ENCODE assay signal across 6 cellular contexts in genomic region chr6:169702640-169703246, GRCh38. TPM values are rescaled to one million over a fixed set of nuclear protein-coding genes. Genes with fewer than 3 reads are reported as not detected.
DNase-seq lines count a peak whose midpoint lies in the region; ATAC-seq and TF ChIP-seq lines count a peak whose summit lies in the region.

No MANE protein-coding gene starts in this region.

- no peak for TF ChIP-seq POLR2A in sigmoid colon (IDR thresholded peaks at IDR 0.05)

- peaks cover 4% of the 10 kb centered on the region for H4K20me1 ChIP-seq in GM23338 (replicated peaks; ENCODE audit: insufficient read depth)

- H3K36me3 Mint-ChIP-seq in CD4-positive, alpha-beta memory T cell, result peaks cover 0 to 31% of the 10 kb centered on the region in 2 donors
- H3K36me3 Mint-ChIP-seq in GM23338 (ENCODE audit: low read depth), result peaks cover 31% of the 10 kb centered on the region

- peaks cover 32 to 84% (median 53%) of the 10 kb centered on the region in 4 donors for H3K4me1 Mint-ChIP-seq in CD4-positive, alpha-beta memory T cell
- H3K4me1 Mint-ChIP-seq in GM23338, result peaks cover 27% of the 10 kb centered on the region

- H3K27me3 Mint-ChIP-seq in CD4-positive, alpha-beta memory T cell, result no peaks in the 10 kb centered on the region
- no peaks in the 10 kb centered on the region for H3K27me3 Mint-ChIP-seq in GM23338 (ENCODE audit: insufficient read depth, low read depth, poor library complexity)

- peak; percentile 39 for ATAC-seq in GM23338

- H3K27ac ChIP-seq in CD4-positive, alpha-beta memory T cell (ENCODE audit: low read depth, low read length), result peak overlapping the region; percentile 94
- H3K27ac ChIP-seq in GM23338 (ENCODE audit: low read depth) (peak overlapping the region; percentile 79), sigmoid colon (peak overlapping the region; percentile 92 to 98 (median 98))

- H3F3A ChIP-seq in GM23338 (replicated peaks; ENCODE audit: low read depth), result no peaks in the 10 kb centered on the region

- H3K4me2 ChIP-seq in GM23338, result peak overlapping the region; percentile 89

- TF ChIP-seq EP300 in sigmoid colon (IDR thresholded peaks at IDR 0.05), result no peak

- no peaks in the 10 kb centered on the region for H3K27me3 ChIP-seq in CD4-positive, alpha-beta memory T cell (ENCODE audit: insufficient read depth, low read length)
- H3K27me3 ChIP-seq in GM23338 (ENCODE audit: insufficient read depth), result no peaks in the 10 kb centered on the region
- no peaks in the 10 kb centered on the region for H3K27me3 ChIP-seq in sigmoid colon

- 2% methylated on average over 41 of the region's 41 CpGs for WGBS in sigmoid colon, 2 donors

- H3K36me3 ChIP-seq in CD4-positive, alpha-beta memory T cell (ENCODE audit: insufficient read depth, low read length), result no peaks in the 10 kb centered on the region
- no peaks in the 10 kb centered on the region for H3K36me3 ChIP-seq in GM23338 (ENCODE audit: insufficient read depth)
- peaks cover 0 to 24% (median 4%) of the 10 kb centered on the region in 4 donors for H3K36me3 ChIP-seq in sigmoid colon

- peaks cover 50% of the 10 kb centered on the region for H3K4me1 ChIP-seq in CD4-positive, alpha-beta memory T cell (ENCODE audit: insufficient read depth, low read length)
- H3K4me1 ChIP-seq in GM23338 (ENCODE audit: insufficient read depth), result peaks cover 17% of the 10 kb centered on the region
- H3K4me1 ChIP-seq in sigmoid colon, result peaks cover 0 to 54% (median 47%) of the 10 kb centered on the region in 4 donors

- POLR2A ChIA-PET in CD4-positive, alpha-beta memory T cell (lab: Charles Lee; ENCODE audit: partially characterized antibody), result interaction anchor here (1.3 to 6.7 kb wide), 6 partner anchors 17 to 881 kb away, joined by 5 to 279 read pairs (median 24); partner anchors contain the start of genes DYNLT2, ERMARD, PDCD2 and PHF10

- TF ChIP-seq CTCF in GM23338 (conservative IDR thresholded peaks at IDR 0.05; ENCODE audit: low read depth in 2 of 2) (no peak), sigmoid colon (IDR thresholded peaks at IDR 0.05) (no peak)

- H3K4me3 ChIP-seq in CD4-positive, alpha-beta memory T cell (ENCODE audit: low read length in 2 of 2), result peak overlapping the region; percentile 76 to 98
- H3K4me3 ChIP-seq in GM23338 (peak overlapping the region; percentile 92), sigmoid colon (peak overlapping the region; percentile 83 to 96 (median 94))

- no peaks in the 10 kb centered on the region for H3K9me3 ChIP-seq in CD4-positive, alpha-beta memory T cell (ENCODE audit: control insufficient read depth in 1 of 2, low read length in 2 of 2)
- no peaks in the 10 kb centered on the region for H3K9me3 ChIP-seq in sigmoid colon

- CTCF ChIA-PET in CD4-positive, alpha-beta memory T cell (lab: Charles Lee; ENCODE audit: partially characterized antibody), result interaction anchor here (3.1 kb wide), 1 partner anchor 20 kb away, joined by 15 read pairs; no protein-coding TSS in a partner anchor

- no peaks in the 10 kb centered on the region for H3K9me2 ChIP-seq in GM23338 (ENCODE audit: insufficient read depth)

- H3K79me2 ChIP-seq in GM23338 (replicated peaks; ENCODE audit: insufficient read depth), result peaks cover 61% of the 10 kb centered on the region

- peak overlapping the region; percentile 85 to 93 (median 90) for H3K4me3 Mint-ChIP-seq in CD4-positive, alpha-beta memory T cell
- H3K4me3 Mint-ChIP-seq in GM23338, result peak overlapping the region; percentile 90

- H3K27ac Mint-ChIP-seq in CD4-positive, alpha-beta memory T cell, result peak overlapping the region; percentile 91 to 97 (median 96)
- peak overlapping the region; percentile 90 for H3K27ac Mint-ChIP-seq in GM23338

- H2AFZ ChIP-seq in GM23338, result no peak overlapping the region; the same call in 1 of the 2 replicates

- peak in 4 of 5 donors; percentile 60 to 69 (median 61) for DNase-seq in CD4-positive, alpha-beta memory T cell
- DNase-seq in GM23338 (ENCODE audit: low spot score) (peak; percentile 44), RPMI7951 (ENCODE audit: low read depth) (peak; percentile 25), sigmoid colon (no peak), epidermal melanocyte (ENCODE audit: insufficient read length, low spot score) (no peak)
- peak; percentile 26 for DNase-seq in effector CD4-positive, alpha-beta T cell

- no peaks in the 10 kb centered on the region for H3K9me3 Mint-ChIP-seq in CD4-positive, alpha-beta memory T cell
- H3K9me3 Mint-ChIP-seq in GM23338, result no peaks in the 10 kb centered on the region; the same call in 2 of the 3 replicates

- intact Hi-C loops in CD4-positive, alpha-beta memory T cell (cut with micrococcal nuclease), result loop anchor here (1.0 to 10.0 kb wide), 6 partner anchors 21 to 882 kb away; partner anchors contain the start of genes DYNLT2, ERMARD, FAM120B and PDCD2
- intact Hi-C loops in sigmoid colon (cut with DNase I), result loop anchor here (2.0 to 10.0 kb wide), 3 partner anchors 20 to 748 kb away; partner anchors contain the start of genes DYNLT2 and ERMARD

TF ChIP-seq in GM23338, 12 proteins besides CTCF, POLR2A, EP300 and RAD21 (continues in another document):
- TF ChIP-seq ETS1 (IDR thresholded peaks at IDR 0.05) (no peak), JUNB (IDR thresholded peaks at IDR 0.05; ENCODE audit: unreplicated experiment) (no peak), ZNF331 (CRISPR knock-in tag; IDR thresholded peaks at IDR 0.05; ENCODE audit: low read depth) (no peak), NANOG (IDR thresholded peaks at IDR 0.05; ENCODE audit: borderline replicate concordance) (no peak), EZH2 (IDR thresholded peaks at IDR 0.05; ENCODE audit: low read depth, unreplicated experiment) (no peak), STAT1 (IDR thresholded peaks at IDR 0.05; ENCODE audit: unreplicated experiment) (no peak), EZH2phosphoT487 (IDR thresholded peaks at IDR 0.05; ENCODE audit: unreplicated experiment) (no peak), CREB1 (CRISPR knock-in tag; IDR thresholded peaks at IDR 0.05; ENCODE audit: low read depth) (no peak)

RNA-seq across cellular contexts. Expression of gene C6orf120, which starts 0.8 kb away (rescaled TPM):
- total RNA-seq in CD4-positive, alpha-beta memory T cell, result 10 to 100 TPM; 32.9 to 35.9 TPM
- 10 to 100 TPM in 1 of 2 donors, 1 to 10 TPM in 1; 8.3 to 11.0 TPM for polyA plus RNA-seq in CD4-positive, alpha-beta memory T cell
- 49.3 and 57.3 TPM in 2 replicates for total RNA-seq in GM23338 (2014; rRNA removed; shearing (Covaris generic))
- polyA plus RNA-seq in GM23338 (2016; fragmentation: Nextera tagmentation; extraction: Ambion mirVana), result 18.3 and 18.8 TPM in 2 replicates
- total RNA-seq in RPMI7951 (2014; rRNA removed; shearing (Covaris generic)), result 47.7 and 55.5 TPM in 2 replicates
- total RNA-seq in sigmoid colon, result 10 to 100 TPM; 22.7 to 33.6 (median 30.3) TPM
- polyA plus RNA-seq in sigmoid colon, result 10 to 100 TPM; 10.2 to 12.2 (median 10.8) TPM

RNA-seq across cellular contexts. Expression of gene WDR27, which starts 0.9 kb away (rescaled TPM):
- 10 to 100 TPM; 73.0 to 82.8 TPM for total RNA-seq in CD4-positive, alpha-beta memory T cell
- polyA plus RNA-seq in CD4-positive, alpha-beta memory T cell, result 1 to 10 TPM; 5.9 to 6.7 TPM
- total RNA-seq in GM23338 (2014; rRNA removed; shearing (Covaris generic)), result 65.9 and 80.4 TPM in 2 replicates
- polyA plus RNA-seq in GM23338 (2016; fragmentation: Nextera tagmentation; extraction: Ambion mirVana), result 42.8 and 55.3 TPM in 2 replicates
- 9.3 and 12.3 TPM in 2 replicates for total RNA-seq in RPMI7951 (2014; rRNA removed; shearing (Covaris generic))
- total RNA-seq in sigmoid colon, result 10 to 100 TPM; 20.0 to 46.0 (median 24.6) TPM
- polyA plus RNA-seq in sigmoid colon, result 10 to 100 TPM in 1 of 3 donors, 1 to 10 TPM in 2; 1.2 to 18.1 (median 1.6) TPM

RNA-seq across cellular contexts. Expression of gene PHF10, which starts 21.6 kb away (rescaled TPM):
- 100 to 1,000 TPM; 106 to 108 TPM for total RNA-seq in CD4-positive, alpha-beta memory T cell
- polyA plus RNA-seq in CD4-positive, alpha-beta memory T cell, result 10 to 100 TPM; 17.5 to 24.0 TPM
- total RNA-seq in GM23338 (2014; rRNA removed; shearing (Covaris generic)), result 44.7 and 48.1 TPM in 2 replicates
- 15.7 and 16.5 TPM in 2 replicates for polyA plus RNA-seq in GM23338 (2016; fragmentation: Nextera tagmentation; extraction: Ambion mirVana)
- total RNA-seq in RPMI7951 (2014; rRNA removed; shearing (Covaris generic)), result 19.3 and 26.6 TPM in 2 replicates
- total RNA-seq in sigmoid colon, result 10 to 100 TPM; 64.8 to 76.3 (median 72.0) TPM
- 10 to 100 TPM; 19.4 to 41.0 (median 27.6) TPM for polyA plus RNA-seq in sigmoid colon

RNA-seq across cellular contexts. Expression of gene DYNLT2, which starts 48.6 kb away (rescaled TPM):
- total RNA-seq in CD4-positive, alpha-beta memory T cell, result 1 to 10 TPM; 4.6 to 6.9 TPM
- polyA plus RNA-seq in CD4-positive, alpha-beta memory T cell, result 1 to 10 TPM in 1 of 2 donors, under 1 TPM in 1; 0.56 to 1.5 TPM
- total RNA-seq in GM23338 (2014; rRNA removed; shearing (Covaris generic)), result 2.8 and 3.3 TPM in 2 replicates
- polyA plus RNA-seq in GM23338 (2016; fragmentation: Nextera tagmentation; extraction: Ambion mirVana) (1.6 and 4.4 TPM in 2 replicates), sigmoid colon (1 to 10 TPM in 1 of 3 donors, under 1 TPM in 2; 0.46 to 1.9 (median 0.60) TPM)
- 1.8 and 2.0 TPM in 2 replicates for total RNA-seq in RPMI7951 (2014; rRNA removed; shearing (Covaris generic))
- total RNA-seq in sigmoid colon, result 1 to 10 TPM; 1.4 to 2.2 (median 2.1) TPM

RNA-seq across cellular contexts. Expression of gene ERMARD, which starts 48.7 kb away (rescaled TPM):
- total RNA-seq in CD4-positive, alpha-beta memory T cell, result 10 to 100 TPM; 33.4 to 41.4 TPM
- 10 to 100 TPM; 11.0 to 11.9 TPM for polyA plus RNA-seq in CD4-positive, alpha-beta memory T cell
- 7.6 and 11.7 TPM in 2 replicates for total RNA-seq in GM23338 (2014; rRNA removed; shearing (Covaris generic))
- polyA plus RNA-seq in GM23338 (2016; fragmentation: Nextera tagmentation; extraction: Ambion mirVana), result 8.5 and 8.6 TPM in 2 replicates
- total RNA-seq in RPMI7951 (2014; rRNA removed; shearing (Covaris generic)), result 15.6 and 15.9 TPM in 2 replicates
- 10 to 100 TPM; 14.8 to 32.4 (median 19.1) TPM for total RNA-seq in sigmoid colon
- 10 to 100 TPM in 2 of 3 donors, 1 to 10 TPM in 1; 9.0 to 19.2 (median 12.6) TPM for polyA plus RNA-seq in sigmoid colon

Comparison
In these comparisons a context has a peak if more than half of its experiments do, and no peak if none do; other contexts are left out.
1. DNase-seq: peak in CD4-positive, alpha-beta memory T cell (4 of 5), GM23338 (single experiment), RPMI7951 (single experiment) and effector CD4-positive, alpha-beta T cell (single experiment); none in sigmoid colon (single experiment) and epidermal melanocyte (single experiment).
2. Peak in every context shown above with its lines, with median percentiles within 50 percentile points of each other: H3K27ac ChIP-seq and H3K4me3 ChIP-seq.